8 cellular contexts compared by ENCODE assay signal in genomic region chrX:96685205-96686099, GRCh38. TPM values are rescaled to one million over a fixed set of nuclear protein-coding genes. Genes with fewer than 3 reads are reported as not detected.
DNase-seq lines count a peak whose midpoint lies in the region; ATAC-seq and TF ChIP-seq lines count a peak whose summit lies in the region.

No MANE protein-coding gene starts in this region.

- intact Hi-C loops in Caco-2 (cut with micrococcal nuclease; ENCODE audit: unreplicated experiment) (loop anchor here (2.0 to 10.0 kb wide), 2 partner anchors 27 to 141 kb away; no protein-coding TSS in a partner anchor), IMR-90 (cut with micrococcal nuclease) (no loop called here)
- intact Hi-C loops in activated CD4-positive, alpha-beta T cell treated with anti-CD3 and anti-CD28 coated beads for 36 hours (cut with DNase I, micrococcal nuclease) = loop anchor here in 1 of 2 experiments (2.0 to 10.0 kb wide), 2 partner anchors 359 to 713 kb away; no protein-coding TSS in a partner anchor

- no peaks in the 10 kb centered on the region for H3K36me3 Mint-ChIP-seq in Caco-2 (ENCODE audit: insufficient read depth, unreplicated experiment)
- peaks cover 2% of the 10 kb centered on the region for H3K36me3 Mint-ChIP-seq in activated CD4-positive, alpha-beta T cell treated with anti-CD3 and anti-CD28 coated beads for 36 hours (ENCODE audit: low read depth)

- H2BK15ac ChIP-seq in IMR-90 (ENCODE audit: low read depth, low read length) (peak overlapping the region; percentile 7; the same call in 1 of the 3 replicates), mesendoderm (replicated peaks; ENCODE audit: low read depth) (no peak overlapping the region)

- 0% methylated on average over 3 of the region's 38 CpGs; no CpG with 5 or more reads in 1 of the 2 experiments for WGBS in IMR-90 (ENCODE audit: extremely low coverage in 2 of 2, insufficient read length in 1 of 2), 2 experiments
- whole genome bisulfite sequencing in ectodermal cell, 2 experiments = 4 to 6% methylated on average over 27 to 38 of the region's 38 CpGs
- WGBS in mesendoderm (ENCODE audit: extremely low coverage, insufficient coverage, low lambda C conversion rate) = no CpG with 5 or more reads among the region's 38 CpGs

- H2BK20ac ChIP-seq in IMR-90 (ENCODE audit: low read depth, low read length) = peak overlapping the region; percentile 11; the same call in 1 of the 2 replicates

- H2BK5ac ChIP-seq in IMR-90 (ENCODE audit: low read depth, low read length, poor library complexity, severe bottlenecking) (peak overlapping the region; percentile 89), mesendoderm (ENCODE audit: low read length) (no peak overlapping the region)

- H3K23ac ChIP-seq in IMR-90 (ENCODE audit: low read depth, low read length) (peak overlapping the region; percentile 54), mesendoderm (ENCODE audit: low read length) (peak overlapping the region; percentile 45)

- CTCF ChIA-PET in Caco-2 (lab: Charles Lee) = no interaction called here
- CTCF ChIA-PET in IMR-90 (lab: Yijun Ruan, JAX) = interaction anchor here (1.3 kb wide), 1 partner anchor 307 kb away, joined by 3 read pairs; no protein-coding TSS in a partner anchor
- CTCF ChIA-PET in activated CD4-positive, alpha-beta T cell treated with anti-CD3 and anti-CD28 coated beads for 36 hours (lab: Charles Lee) = interaction anchor here (1.1 kb wide), 1 partner anchor 21 kb away, joined by 5 read pairs; no protein-coding TSS in a partner anchor

- H3K27ac ChIP-seq in IMR-90 (ENCODE audit: insufficient read depth, low read length) (peak overlapping the region; percentile 78), ectodermal cell (ENCODE audit: insufficient read depth, low read depth, low read length, poor library complexity, severe bottlenecking) (no peak overlapping the region), mesendoderm (ENCODE audit: low read depth, low read length) (peak overlapping the region; percentile 51)

- peak overlapping the region; percentile 92 for H3K14ac ChIP-seq in IMR-90 (replicated peaks; ENCODE audit: low read depth, low read length)

- H4K5ac ChIP-seq in IMR-90 (ENCODE audit: low read depth, low read length) (peak overlapping the region; percentile 43), mesendoderm (ENCODE audit: low read length) (no peak overlapping the region)

- no peaks in the 10 kb centered on the region for H3K4me1 Mint-ChIP-seq in Caco-2 (ENCODE audit: low read depth, unreplicated experiment)
- H3K4me1 Mint-ChIP-seq in activated CD4-positive, alpha-beta T cell treated with anti-CD3 and anti-CD28 coated beads for 36 hours = peaks cover 30% of the 10 kb centered on the region

- H3K79me1 ChIP-seq in IMR-90 (ENCODE audit: low read depth in 1 of 2, low read length in 2 of 2) (peaks cover 0 to 10% of the 10 kb centered on the region in 2 experiments; a peak in 2 of 4 replicates), mesendoderm (ENCODE audit: low read length) (no peaks in the 10 kb centered on the region)

- peak overlapping the region; percentile 73 for H2AK9ac ChIP-seq in IMR-90 (replicated peaks; ENCODE audit: low read depth, low read length, poor library complexity)

- H3K9me3 Mint-ChIP-seq in Caco-2 (ENCODE audit: unreplicated experiment) = no peaks in the 10 kb centered on the region
- H3K9me3 Mint-ChIP-seq in activated CD4-positive, alpha-beta T cell treated with anti-CD3 and anti-CD28 coated beads for 36 hours (ENCODE audit: low read depth) = no peaks in the 10 kb centered on the region

- H2BK120ac ChIP-seq in IMR-90 (ENCODE audit: low read depth, low read length) (peak overlapping the region; percentile 75), mesendoderm (ENCODE audit: low read depth, low read length) (no peak overlapping the region)

- no peaks in the 10 kb centered on the region for H3K27me3 Mint-ChIP-seq in Caco-2 (ENCODE audit: insufficient read depth, unreplicated experiment)
- H3K27me3 Mint-ChIP-seq in activated CD4-positive, alpha-beta T cell treated with anti-CD3 and anti-CD28 coated beads for 36 hours = no peaks in the 10 kb centered on the region

- H3K4me1 ChIP-seq in Caco-2 (no peaks in the 10 kb centered on the region), IMR-90 (ENCODE audit: control insufficient read depth, insufficient read depth, low read length) (no peaks in the 10 kb centered on the region; the same call in 1 of the 2 replicates), ectodermal cell (ENCODE audit: control insufficient read depth, insufficient read depth, low read length) (no peaks in the 10 kb centered on the region), mesendoderm (ENCODE audit: control insufficient read depth, low read depth, low read length) (no peaks in the 10 kb centered on the region)

- no peaks in the 10 kb centered on the region for H4K20me1 ChIP-seq in IMR-90 (ENCODE audit: insufficient read depth, low read length)

- BruUV-seq in Caco-2 (replicated peaks; lab: Mats Ljungman, UMichigan) = no TSS peak
- BruUV-seq in IMR-90 (replicated peaks; lab: Mats Ljungman, UMichigan) = no TSS peak

- no peaks in the 10 kb centered on the region for H3K27me3 ChIP-seq in Caco-2 (replicated peaks; ENCODE audit: control insufficient read depth, insufficient read depth, low read length)
- H3K27me3 ChIP-seq in IMR-90 (ENCODE audit: control insufficient read depth, insufficient read depth, low read length) = no peaks in the 10 kb centered on the region
- no peaks in the 10 kb centered on the region for H3K27me3 ChIP-seq in ectodermal cell (ENCODE audit: control insufficient read depth, insufficient read depth, low read length, poor library complexity, severe bottlenecking)
- H3K27me3 ChIP-seq in mesendoderm (ENCODE audit: insufficient read depth, low read length, poor library complexity) = no peaks in the 10 kb centered on the region

- in situ Hi-C loops in IMR-90 (cut with MboI; ENCODE audit: low sequenced_read_pairs) = no loop called here

- H3K4me2 ChIP-seq in IMR-90 (ENCODE audit: low read depth, low read length) = peak overlapping the region; percentile 91
- peak overlapping the region; percentile 54 for H3K4me2 ChIP-seq in mesendoderm (ENCODE audit: low read length)

- H3K36me3 ChIP-seq in Caco-2 (ENCODE audit: control insufficient read depth, insufficient read depth, low read length) = no peaks in the 10 kb centered on the region
- H3K36me3 ChIP-seq in IMR-90 (ENCODE audit: control insufficient read depth, insufficient read depth, low read length) = no peaks in the 10 kb centered on the region
- H3K36me3 ChIP-seq in ectodermal cell (ENCODE audit: control insufficient read depth, insufficient read depth, low read length) = no peaks in the 10 kb centered on the region
- H3K36me3 ChIP-seq in mesendoderm (ENCODE audit: control insufficient read depth, insufficient read depth, low read length) = no peaks in the 10 kb centered on the region

- TF ChIP-seq RAD21 in IMR-90 (IDR thresholded peaks at IDR 0.05; ENCODE audit: low read length) = no peak

- 0 out of 2 replicates have a peak overlapping the region, but pooled peaks have one; percentile 12 for H2AK5ac ChIP-seq in IMR-90 (ENCODE audit: low read depth, low read length)
- no peak overlapping the region for H2AK5ac ChIP-seq in mesendoderm (ENCODE audit: low read length)

- H2AFZ ChIP-seq in IMR-90 (replicated peaks; ENCODE audit: low read length, poor library complexity) = peak overlapping the region; percentile 80

- H3K9ac ChIP-seq in IMR-90 (ENCODE audit: low read depth, low read length) = peak overlapping the region; percentile 88
- H3K9ac ChIP-seq in mesendoderm (ENCODE audit: low read length) = peak overlapping the region; percentile 83

- ATAC-seq in GM21447 (IDR thresholded peaks at IDR 0.05; ENCODE audit: unreplicated experiment) (peak; percentile 34), IMR-90 (ENCODE audit: low read depth) (peak; percentile 38)
- ATAC-seq in activated CD4-positive, alpha-beta T cell treated with anti-CD3 and anti-CD28 coated beads for 36 hours = peak; percentile 70

- dilution Hi-C loops in IMR-90 (cut with HindIII; ENCODE audit: low sequenced_read_pairs, unreplicated experiment) = no loop called here

- peak overlapping the region; percentile 98 for H3K4me3 Mint-ChIP-seq in Caco-2 (ENCODE audit: unreplicated experiment)
- peak overlapping the region; percentile 88 for H3K4me3 Mint-ChIP-seq in activated CD4-positive, alpha-beta T cell treated with anti-CD3 and anti-CD28 coated beads for 36 hours

- H3K4me3 ChIP-seq in Caco-2 (ENCODE audit: low read depth, low read length) (peak overlapping the region; percentile 60), IMR-90 (ENCODE audit: insufficient read depth, low read depth, low read length) (peak overlapping the region; percentile 70), ectodermal cell (ENCODE audit: insufficient read depth, low read depth, low read length) (peak overlapping the region; percentile 54), mesendoderm (ENCODE audit: low read length) (peak overlapping the region; percentile 79)

- H3K9me1 ChIP-seq in IMR-90 (ENCODE audit: insufficient read depth, low read length) = no peaks in the 10 kb centered on the region

- DNase-seq in Caco-2 (peak; percentile 33 to 37), IMR-90 (peak; percentile 55), mesendoderm (peak; percentile 40), NCI-H2029 treated with DMSO at 0.1 percent for 48 hours (lab: John Stamatoyannopoulos, UW) (no peak)
- peak; percentile 70 for DNase-seq in activated CD4-positive, alpha-beta T cell treated with anti-CD3 and anti-CD28 coated beads for 36 hours
- DNase-seq in stimulated activated CD8-positive, alpha-beta memory T cell treated with anti-CD3 and anti-CD28 coated beads, Interleukin-7, amount 100 ng/mL, for 4 hours (ENCODE audit: low read depth in 2 of 2) = peak; percentile 11 to 15

- peak overlapping the region; percentile 63 for H4K91ac ChIP-seq in IMR-90 (ENCODE audit: insufficient read depth, low read depth, low read length)

- POLR2A ChIA-PET in Caco-2 (lab: Charles Lee) (no interaction called here), IMR-90 (lab: Charles Lee; ENCODE audit: unreplicated experiment) (interaction anchor here (0.5 kb wide), 1 partner anchor 238 kb away, joined by 4 read pairs; no protein-coding TSS in a partner anchor)
- POLR2A ChIA-PET in activated CD4-positive, alpha-beta T cell treated with anti-CD3 and anti-CD28 coated beads for 36 hours (lab: Charles Lee) = no interaction called here

- no peak for TF ChIP-seq CTCF in Caco-2 (IDR thresholded peaks at IDR 0.05; ENCODE audit: insufficient read depth in 1 of 2, low read depth in 1 of 2, low read length in 1 of 2, severe bottlenecking in 1 of 2, unreplicated experiment in 1 of 2)
- TF ChIP-seq CTCF in IMR-90 (conservative IDR thresholded peaks at IDR 0.05; ENCODE audit: low read depth, low read length) = no peak

- H3K27ac Mint-ChIP-seq in Caco-2 (ENCODE audit: unreplicated experiment) = peak overlapping the region; percentile 86
- peak overlapping the region; percentile 94 for H3K27ac Mint-ChIP-seq in activated CD4-positive, alpha-beta T cell treated with anti-CD3 and anti-CD28 coated beads for 36 hours

- H3K56ac ChIP-seq in IMR-90 (ENCODE audit: extremely low read depth, insufficient read depth, low read length) = peak overlapping the region; percentile 71
- peak overlapping the region; percentile 90 for H3K56ac ChIP-seq in mesendoderm (ENCODE audit: low read length)

- H3K79me2 ChIP-seq in mesendoderm (ENCODE audit: control insufficient read depth, insufficient read depth, low read length) = peaks cover 10% of the 10 kb centered on the region

- H3K18ac ChIP-seq in IMR-90 (ENCODE audit: low read depth, low read length) = peak overlapping the region; percentile 85
- peak overlapping the region; percentile 82 for H3K18ac ChIP-seq in mesendoderm (ENCODE audit: low read length)

- peak overlapping the region; percentile 74 for H3K4ac ChIP-seq in IMR-90 (ENCODE audit: low read depth, low read length)
- H3K4ac ChIP-seq in mesendoderm (ENCODE audit: low read depth, low read length) = peak overlapping the region; percentile 92

- TF ChIP-seq POLR2A in IMR-90 (IDR thresholded peaks at IDR 0.05; ENCODE audit: low read depth, low read length) = peak; percentile 27; the same call in 1 of the 2 replicates

- H4K8ac ChIP-seq in IMR-90 (ENCODE audit: low read depth in 2 of 2, low read length in 2 of 2) (peak overlapping the region; percentile 25 to 73; a peak in 3 of 4 replicates), mesendoderm (ENCODE audit: low read depth, low read length) (no peak overlapping the region)

- H3K9me3 ChIP-seq in Caco-2 (no peaks in the 10 kb centered on the region), IMR-90 (ENCODE audit: control insufficient read depth, insufficient read depth, low read length) (no peaks in the 10 kb centered on the region), ectodermal cell (ENCODE audit: control insufficient read depth, low read length) (no peaks in the 10 kb centered on the region)

RNA-seq across cellular contexts. Expression of gene DIAPH2, which starts 0.8 kb away (rescaled TPM):
- total RNA-seq in Caco-2 (2022) (16.1 and 18.2 TPM in 2 replicates), IMR-90 (2012; rRNA removed) (19.9 and 27.5 TPM in 2 replicates)
- polyA plus RNA-seq in IMR-90 (2012; rRNA removed) = 3.4 and 3.6 TPM in 2 replicates
- polyA plus RNA-seq in IMR-90 (2012; cell fraction: cytosol; rRNA removed) = 0.76 and 0.93 TPM in 2 replicates
- 0.66 and 2.5 TPM in 2 replicates for polyA plus RNA-seq in IMR-90 (2012; cell fraction: nucleus; rRNA removed; ENCODE audit: low replicate concordance)
- 10 to 100 TPM in 1 of 2 experiments, 1 to 10 TPM in 1; 9.1 to 12.4 TPM for total RNA-seq in activated CD4-positive, alpha-beta T cell treated with anti-CD3 and anti-CD28 coated beads for 36 hours
- polyA plus RNA-seq in ectodermal cell (2013, experiment 1 of 4) = 9.4 TPM
- 9.8 TPM for polyA plus RNA-seq in ectodermal cell (2013, experiment 2 of 4)
- polyA plus RNA-seq in ectodermal cell (2013, experiment 3 of 4) = 8.0 TPM
- 7.8 TPM for polyA plus RNA-seq in ectodermal cell (2013, experiment 4 of 4)
- 19.3 TPM for polyA plus RNA-seq in mesendoderm (2013, experiment 1 of 2)
- 19.5 TPM for polyA plus RNA-seq in mesendoderm (2013, experiment 2 of 2)
